ENCODE assay signal across 1 cellular context in genomic region chr2:169584005-169584877, GRCh38.
TF ChIP-seq lines count a peak whose summit lies in the region.

Gene PPIG (plus strand): TSS chr2:169584351. CDS start chr2:169604042, 19,691 bp downstream.

TF ChIP-seq in K562, 482 proteins besides CTCF, POLR2A, EP300 and RAD21 (continued from another document and continues in another):
- TF ChIP-seq ZNF318 (IDR thresholded peaks at IDR 0.05; ENCODE audit: borderline replicate concordance in 1 of 2, low read depth in 1 of 2), result no peak
- 0 out of 2 replicates have a peak, but pooled peaks have one; percentile 39 for TF ChIP-seq ZNF263 (CRISPR knock-in tag; IDR thresholded peaks at IDR 0.05; ENCODE audit: borderline replicate concordance)
- no peak for TF ChIP-seq ZNF444 (CRISPR knock-in tag; IDR thresholded peaks at IDR 0.05)
- TF ChIP-seq NR1H2 (CRISPR knock-in tag; IDR thresholded peaks at IDR 0.05), result 0 out of 2 replicates have a peak, but pooled peaks have one; percentile 36
- no peak for TF ChIP-seq CREBBP (IDR thresholded peaks at IDR 0.05; ENCODE audit: low read depth, low read length)
- TF ChIP-seq GATAD2A (IDR thresholded peaks at IDR 0.05), result no peak
- TF ChIP-seq SMARCE1 (IDR thresholded peaks at IDR 0.05), result no peak; the same call in 1 of the 2 replicates
- TF ChIP-seq, protein P1, sequence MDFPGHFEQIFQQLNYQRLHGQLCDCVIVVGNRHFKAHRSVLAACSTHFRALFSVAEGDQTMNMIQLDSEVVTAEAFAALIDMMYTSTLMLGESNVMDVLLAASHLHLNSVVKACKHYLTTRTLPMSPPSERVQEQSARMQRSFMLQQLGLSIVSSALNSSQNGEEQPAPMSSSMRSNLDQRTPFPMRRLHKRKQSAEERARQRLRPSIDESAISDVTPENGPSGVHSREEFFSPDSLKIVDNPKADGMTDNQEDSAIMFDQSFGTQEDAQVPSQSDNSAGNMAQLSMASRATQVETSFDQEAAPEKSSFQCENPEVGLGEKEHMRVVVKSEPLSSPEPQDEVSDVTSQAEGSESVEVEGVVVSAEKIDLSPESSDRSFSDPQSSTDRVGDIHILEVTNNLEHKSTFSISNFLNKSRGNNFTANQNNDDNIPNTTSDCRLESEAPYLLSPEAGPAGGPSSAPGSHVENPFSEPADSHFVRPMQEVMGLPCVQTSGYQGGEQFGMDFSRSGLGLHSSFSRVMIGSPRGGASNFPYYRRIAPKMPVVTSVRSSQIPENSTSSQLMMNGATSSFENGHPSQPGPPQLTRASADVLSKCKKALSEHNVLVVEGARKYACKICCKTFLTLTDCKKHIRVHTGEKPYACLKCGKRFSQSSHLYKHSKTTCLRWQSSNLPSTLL (IDR thresholded peaks at IDR 0.05), result no peak
- no peak for TF ChIP-seq BDP1 (IDR thresholded peaks at IDR 0.05; ENCODE audit: insufficient read depth, insufficient read length)
- TF ChIP-seq ZNF143 (CRISPR knock-in tag; IDR thresholded peaks at IDR 0.05), result no peak
- no peak for TF ChIP-seq ZNF583 (CRISPR knock-in tag; IDR thresholded peaks at IDR 0.05)
- TF ChIP-seq ZNF695 (CRISPR knock-in tag; IDR thresholded peaks at IDR 0.05), result no peak
- 0 out of 2 replicates have a peak, but pooled peaks have one; percentile 24 for TF ChIP-seq ZNF830 (CRISPR knock-in tag; IDR thresholded peaks at IDR 0.05)
- peak; percentile 60; the same call in 1 of the 2 replicates for TF ChIP-seq CREB5 (CRISPR knock-in tag; IDR thresholded peaks at IDR 0.05)
- TF ChIP-seq DACH1 (IDR thresholded peaks at IDR 0.05; ENCODE audit: partially characterized antibody), result no peak
- TF ChIP-seq TCF7 (IDR thresholded peaks at IDR 0.05; ENCODE audit: borderline replicate concordance), result no peak
- TF ChIP-seq NCOA4 (IDR thresholded peaks at IDR 0.05; ENCODE audit: partially characterized antibody), result no peak
- TF ChIP-seq, protein P2, sequence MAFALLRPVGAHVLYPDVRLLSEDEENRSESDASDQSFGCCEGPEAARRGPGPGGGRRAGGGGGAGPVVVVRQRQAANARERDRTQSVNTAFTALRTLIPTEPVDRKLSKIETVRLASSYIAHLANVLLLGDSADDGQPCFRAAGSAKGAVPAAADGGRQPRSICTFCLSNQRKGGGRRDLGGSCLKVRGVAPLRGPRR (CRISPR knock-in tag; IDR thresholded peaks at IDR 0.05), result no peak
- TF ChIP-seq, protein P3, sequence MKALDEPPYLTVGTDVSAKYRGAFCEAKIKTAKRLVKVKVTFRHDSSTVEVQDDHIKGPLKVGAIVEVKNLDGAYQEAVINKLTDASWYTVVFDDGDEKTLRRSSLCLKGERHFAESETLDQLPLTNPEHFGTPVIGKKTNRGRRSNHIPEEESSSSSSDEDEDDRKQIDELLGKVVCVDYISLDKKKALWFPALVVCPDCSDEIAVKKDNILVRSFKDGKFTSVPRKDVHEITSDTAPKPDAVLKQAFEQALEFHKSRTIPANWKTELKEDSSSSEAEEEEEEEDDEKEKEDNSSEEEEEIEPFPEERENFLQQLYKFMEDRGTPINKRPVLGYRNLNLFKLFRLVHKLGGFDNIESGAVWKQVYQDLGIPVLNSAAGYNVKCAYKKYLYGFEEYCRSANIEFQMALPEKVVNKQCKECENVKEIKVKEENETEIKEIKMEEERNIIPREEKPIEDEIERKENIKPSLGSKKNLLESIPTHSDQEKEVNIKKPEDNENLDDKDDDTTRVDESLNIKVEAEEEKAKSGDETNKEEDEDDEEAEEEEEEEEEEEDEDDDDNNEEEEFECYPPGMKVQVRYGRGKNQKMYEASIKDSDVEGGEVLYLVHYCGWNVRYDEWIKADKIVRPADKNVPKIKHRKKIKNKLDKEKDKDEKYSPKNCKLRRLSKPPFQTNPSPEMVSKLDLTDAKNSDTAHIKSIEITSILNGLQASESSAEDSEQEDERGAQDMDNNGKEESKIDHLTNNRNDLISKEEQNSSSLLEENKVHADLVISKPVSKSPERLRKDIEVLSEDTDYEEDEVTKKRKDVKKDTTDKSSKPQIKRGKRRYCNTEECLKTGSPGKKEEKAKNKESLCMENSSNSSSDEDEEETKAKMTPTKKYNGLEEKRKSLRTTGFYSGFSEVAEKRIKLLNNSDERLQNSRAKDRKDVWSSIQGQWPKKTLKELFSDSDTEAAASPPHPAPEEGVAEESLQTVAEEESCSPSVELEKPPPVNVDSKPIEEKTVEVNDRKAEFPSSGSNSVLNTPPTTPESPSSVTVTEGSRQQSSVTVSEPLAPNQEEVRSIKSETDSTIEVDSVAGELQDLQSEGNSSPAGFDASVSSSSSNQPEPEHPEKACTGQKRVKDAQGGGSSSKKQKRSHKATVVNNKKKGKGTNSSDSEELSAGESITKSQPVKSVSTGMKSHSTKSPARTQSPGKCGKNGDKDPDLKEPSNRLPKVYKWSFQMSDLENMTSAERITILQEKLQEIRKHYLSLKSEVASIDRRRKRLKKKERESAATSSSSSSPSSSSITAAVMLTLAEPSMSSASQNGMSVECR (CRISPR knock-in tag; IDR thresholded peaks at IDR 0.05), result peak; percentile 92
- TF ChIP-seq PHF21A (IDR thresholded peaks at IDR 0.05; ENCODE audit: borderline replicate concordance, low read depth), result no peak
- peak; percentile 94 for TF ChIP-seq ZBTB40 (IDR thresholded peaks at IDR 0.05)
- TF ChIP-seq ZBTB40 (CRISPR knock-in tag; IDR thresholded peaks at IDR 0.05), result peak; percentile 54
